ENCODE assay signal across 8 cellular contexts in the genomic region with DNA sequence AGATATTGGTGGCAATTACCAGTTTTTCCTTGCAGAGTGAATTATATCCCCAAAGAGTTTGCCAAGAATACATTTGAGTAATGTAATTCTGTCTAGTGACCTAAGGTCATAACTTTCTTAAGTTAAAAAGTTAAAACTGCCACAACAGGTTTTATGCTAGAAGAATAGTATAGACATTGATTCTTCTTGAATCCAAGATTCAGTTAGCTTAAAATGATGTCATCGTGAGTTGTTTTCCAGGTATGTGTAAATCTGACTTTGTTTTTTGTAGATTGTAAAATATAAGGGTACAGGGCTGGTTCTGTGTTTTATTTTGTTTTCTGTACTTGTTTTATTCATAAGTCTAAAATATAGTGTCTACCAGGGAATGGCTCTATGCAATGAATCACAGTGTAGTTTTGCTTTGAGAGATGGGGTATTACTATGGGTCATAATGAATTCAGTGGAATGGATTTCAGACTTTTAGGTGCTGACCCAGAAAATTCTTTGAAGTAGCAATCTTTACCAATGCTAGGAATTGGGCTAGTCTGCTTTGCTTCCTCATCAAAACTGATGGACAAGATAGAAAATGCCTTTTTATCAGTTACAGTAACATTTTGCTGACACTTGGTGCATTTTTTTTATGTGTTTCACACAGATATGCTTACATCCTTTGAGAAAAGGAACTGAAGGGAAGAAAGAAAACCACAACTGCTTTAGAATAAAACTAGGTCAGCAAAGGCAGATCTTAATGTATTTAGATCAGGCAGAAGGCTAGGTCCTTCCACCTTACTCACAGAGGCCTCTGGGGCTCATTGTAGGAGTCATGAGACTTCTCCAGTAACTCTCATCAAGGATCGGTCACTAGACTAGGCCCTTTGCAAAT. TPM values are rescaled to one million over a fixed set of nuclear protein-coding genes. Genes with fewer than 3 reads are reported as not detected.
DNase-seq lines count a peak whose midpoint lies in the region; ATAC-seq and TF ChIP-seq lines count a peak whose summit lies in the region.

No MANE protein-coding gene starts in this region.

- no TSS peak for BruUV-seq in MCF 10A (replicated peaks; lab: Mats Ljungman, UMichigan)

- DNase-seq in CD4-positive, CD25-positive, alpha-beta regulatory T cell, result peak in 2 of 3 donors; percentile 59 to 77
- no peak for DNase-seq in stimulated activated naive B cell treated with anti-CD40 and anti-IgM and Interleukin-4, amounts not matched to agents 10 μg/mL and 1 μg/mL and 100 μg/mL, for 72 hours
- DNase-seq in SHP77 treated with DMSO at 0.1 percent for 48 hours (lab: John Stamatoyannopoulos, UW), result no peak
- no peak for DNase-seq in GM10248 (ENCODE audit: extremely low spot score)
- DNase-seq in MCF 10A (ENCODE audit: unreplicated experiment), result no peak

- H3K4me1 Mint-ChIP-seq in CD4-positive, CD25-positive, alpha-beta regulatory T cell, result peaks cover 44 to 83% (median 70%) of the 10 kb centered on the region in 4 donors
- peaks cover 79% of the 10 kb centered on the region for H3K4me1 Mint-ChIP-seq in activated naive CD4-positive, alpha-beta T cell treated with anti-CD3 and anti-CD28 coated beads, Interleukin-2, amount 50 U/mL, for 24 hours
- H3K4me1 Mint-ChIP-seq in stimulated activated naive B cell treated with anti-CD40 and anti-IgM and Interleukin-4, amounts not matched to agents 10 μg/mL and 1 μg/mL and 100 μg/mL, for 72 hours, result peaks cover 53 to 89% of the 10 kb centered on the region in 2 donors
- peaks cover 6% of the 10 kb centered on the region for H3K4me1 Mint-ChIP-seq in MCF 10A (ENCODE audit: insufficient read depth, unreplicated experiment)

- intact Hi-C loops in MCF 10A (cut with micrococcal nuclease), result no loop called here

- no peak for TF ChIP-seq CTCF in GM10248 (IDR thresholded peaks at IDR 0.05; ENCODE audit: control extremely low read depth, extremely low read depth, low read depth, missing control alignments)
- no peak for TF ChIP-seq CTCF in MCF 10A (IDR thresholded peaks at IDR 0.05; ENCODE audit: unreplicated experiment)

- peak overlapping the region; percentile 62 for H3K27ac ChIP-seq in CD4-positive, CD25-positive, alpha-beta regulatory T cell (ENCODE audit: insufficient read depth, low read length, poor library complexity, severe bottlenecking)

- H3K9me3 ChIP-seq in CD4-positive, CD25-positive, alpha-beta regulatory T cell (ENCODE audit: control insufficient read depth in 2 of 2, low read length in 2 of 2), result peaks cover 5 to 8% of the 10 kb centered on the region in 2 experiments

- peaks cover 62% of the 10 kb centered on the region for H3K4me1 ChIP-seq in CD4-positive, CD25-positive, alpha-beta regulatory T cell (ENCODE audit: control insufficient read depth, insufficient read depth, low read length, poor library complexity, severe bottlenecking)

- peaks cover 5% of the 10 kb centered on the region for H3K36me3 Mint-ChIP-seq in CD4-positive, CD25-positive, alpha-beta regulatory T cell
- H3K36me3 Mint-ChIP-seq in activated naive CD4-positive, alpha-beta T cell treated with anti-CD3 and anti-CD28 coated beads, Interleukin-2, amount 50 U/mL, for 24 hours, result peaks cover 3% of the 10 kb centered on the region
- peaks cover 4 to 36% of the 10 kb centered on the region in 2 donors for H3K36me3 Mint-ChIP-seq in stimulated activated naive B cell treated with anti-CD40 and anti-IgM and Interleukin-4, amounts not matched to agents 10 μg/mL and 1 μg/mL and 100 μg/mL, for 72 hours
- H3K36me3 Mint-ChIP-seq in MCF 10A (ENCODE audit: insufficient read depth, unreplicated experiment), result no peaks in the 10 kb centered on the region

- H3K27me3 Mint-ChIP-seq in CD4-positive, CD25-positive, alpha-beta regulatory T cell, result no peaks in the 10 kb centered on the region
- H3K27me3 Mint-ChIP-seq in activated naive CD4-positive, alpha-beta T cell treated with anti-CD3 and anti-CD28 coated beads, Interleukin-2, amount 50 U/mL, for 24 hours, result no peaks in the 10 kb centered on the region
- no peaks in the 10 kb centered on the region for H3K27me3 Mint-ChIP-seq in stimulated activated naive B cell treated with anti-CD40 and anti-IgM and Interleukin-4, amounts not matched to agents 10 μg/mL and 1 μg/mL and 100 μg/mL, for 72 hours
- no peaks in the 10 kb centered on the region for H3K27me3 Mint-ChIP-seq in MCF 10A (ENCODE audit: insufficient read depth, unreplicated experiment)

- H3K27ac Mint-ChIP-seq in CD4-positive, CD25-positive, alpha-beta regulatory T cell, result peak overlapping the region; percentile 88 to 90 (median 89)
- H3K27ac Mint-ChIP-seq in activated naive CD4-positive, alpha-beta T cell treated with anti-CD3 and anti-CD28 coated beads, Interleukin-2, amount 50 U/mL, for 24 hours, result peak overlapping the region; percentile 72
- H3K27ac Mint-ChIP-seq in stimulated activated naive B cell treated with anti-CD40 and anti-IgM and Interleukin-4, amounts not matched to agents 10 μg/mL and 1 μg/mL and 100 μg/mL, for 72 hours, result peak overlapping the region; percentile 86
- H3K27ac Mint-ChIP-seq in MCF 10A (ENCODE audit: low read depth, unreplicated experiment), result no peak overlapping the region

- H3K36me3 ChIP-seq in CD4-positive, CD25-positive, alpha-beta regulatory T cell (ENCODE audit: control insufficient read depth, insufficient read depth, low read length), result no peaks in the 10 kb centered on the region

- CTCF ChIA-PET in GM10248 (lab: Yijun Ruan, JAX), result interaction anchor here (1.3 to 13.2 kb wide), 3 partner anchors 11 to 180 kb away, joined by 3 to 126 read pairs (median 9); no protein-coding TSS in a partner anchor
- CTCF ChIA-PET in MCF 10A (lab: Yijun Ruan, JAX), result interaction anchor here (0.7 to 3.0 kb wide), 3 partner anchors 12 to 13 kb away, joined by 3 to 19 read pairs (median 17); no protein-coding TSS in a partner anchor

- peak overlapping the region; percentile 48 to 71 (median 65) for H3K4me3 Mint-ChIP-seq in CD4-positive, CD25-positive, alpha-beta regulatory T cell
- peak overlapping the region; percentile 17 for H3K4me3 Mint-ChIP-seq in activated naive CD4-positive, alpha-beta T cell treated with anti-CD3 and anti-CD28 coated beads, Interleukin-2, amount 50 U/mL, for 24 hours
- H3K4me3 Mint-ChIP-seq in stimulated activated naive B cell treated with anti-CD40 and anti-IgM and Interleukin-4, amounts not matched to agents 10 μg/mL and 1 μg/mL and 100 μg/mL, for 72 hours, result peak overlapping the region; percentile 55 to 57
- no peak overlapping the region for H3K4me3 Mint-ChIP-seq in MCF 10A (ENCODE audit: unreplicated experiment)

- H3K9me3 Mint-ChIP-seq in CD4-positive, CD25-positive, alpha-beta regulatory T cell, result peaks cover 0 to 15% (median 2%) of the 10 kb centered on the region in 7 donors
- peaks cover 5% of the 10 kb centered on the region for H3K9me3 Mint-ChIP-seq in activated naive CD4-positive, alpha-beta T cell treated with anti-CD3 and anti-CD28 coated beads, Interleukin-2, amount 50 U/mL, for 24 hours
- H3K9me3 Mint-ChIP-seq in stimulated activated naive B cell treated with anti-CD40 and anti-IgM and Interleukin-4, amounts not matched to agents 10 μg/mL and 1 μg/mL and 100 μg/mL, for 72 hours, result peaks cover 8 to 9% of the 10 kb centered on the region in 2 donors
- H3K9me3 Mint-ChIP-seq in MCF 10A (ENCODE audit: unreplicated experiment), result peaks cover 11% of the 10 kb centered on the region

- POLR2A ChIA-PET in GM10248 (lab: Yijun Ruan, JAX), result no interaction called here
- POLR2A ChIA-PET in MCF 10A (lab: Yijun Ruan, JAX), result no interaction called here

- peak overlapping the region; percentile 71 for H3K4me3 ChIP-seq in CD4-positive, CD25-positive, alpha-beta regulatory T cell (ENCODE audit: low read depth, low read length)

- H3K27me3 ChIP-seq in CD4-positive, CD25-positive, alpha-beta regulatory T cell (ENCODE audit: control insufficient read depth, insufficient read depth, low read length), result no peaks in the 10 kb centered on the region

- ATAC-seq in CD4-positive, CD25-positive, alpha-beta regulatory T cell (ENCODE audit: low read depth in 2 of 2), result peak; percentile 67 to 79
- ATAC-seq in GM19395 (IDR thresholded peaks at IDR 0.05; ENCODE audit: unreplicated experiment) (peak; percentile 60), HG03439 (IDR thresholded peaks at IDR 0.05; ENCODE audit: unreplicated experiment) (peak; percentile 38)
- ATAC-seq in stimulated activated naive B cell treated with anti-CD40 and anti-IgM and Interleukin-4, amounts not matched to agents 10 μg/mL and 1 μg/mL and 100 μg/mL, for 72 hours (replicated peaks), result peak; percentile 63 to 68

RNA-seq across cellular contexts. Expression of gene MGAT5, which starts 20.8 kb away (rescaled TPM):
- total RNA-seq in CD4-positive, CD25-positive, alpha-beta regulatory T cell, result 68.8 TPM
- polyA plus RNA-seq in CD4-positive, CD25-positive, alpha-beta regulatory T cell, result 1 to 10 TPM; 3.6 to 7.2 (median 6.3) TPM
- 22.2 and 32.3 TPM in 2 replicates for total RNA-seq in MCF 10A (2022)

Comparison
In these comparisons a context has a peak if more than half of its experiments do, and no peak if none do; other contexts are left out.
1. DNase-seq: peak in CD4-positive, CD25-positive, alpha-beta regulatory T cell (2 of 3); none in stimulated activated naive B cell treated with anti-CD40 and anti-IgM and Interleukin-4, amounts not matched to agents 10 μg/mL and 1 μg/mL and 100 μg/mL, for 72 hours (single experiment), SHP77 treated with DMSO at 0.1 percent for 48 hours (single experiment), GM10248 (single experiment) and MCF 10A (single experiment).
2. Peak in every context shown above with its lines, with median percentiles within 50 percentile points of each other: ATAC-seq.